Comparison of ENCODE assay signal across 8 cellular contexts in genomic region chr7:82572195-82572880, GRCh38.
DNase-seq lines count a peak whose midpoint lies in the region; ATAC-seq and TF ChIP-seq lines count a peak whose summit lies in the region.

No MANE protein-coding gene starts in this region.

- H3K79me2 ChIP-seq in OCI-LY1 (ENCODE audit: insufficient read depth, low read length) = no peaks in the 10 kb centered on the region

- no peaks in the 10 kb centered on the region for H4K20me1 ChIP-seq in OCI-LY1 (ENCODE audit: insufficient read depth, low read length)

- peak; percentile 98 for TF ChIP-seq CTCF in OCI-LY1 (IDR thresholded peaks at IDR 0.05; ENCODE audit: low read length)
- TF ChIP-seq CTCF in nephron progenitor cell (IDR thresholded peaks at IDR 0.05) = peak; percentile 93

- no peaks in the 10 kb centered on the region for H3K4me1 ChIP-seq in OCI-LY1 (ENCODE audit: insufficient read depth, low read length, severe bottlenecking)

- no peaks in the 10 kb centered on the region for H3K9me2 ChIP-seq in OCI-LY1 (ENCODE audit: low read depth, low read length)

- H2AFZ ChIP-seq in OCI-LY1 (ENCODE audit: low read length) = no peak overlapping the region

- no peaks in the 10 kb centered on the region for H3K9me3 Mint-ChIP-seq in nephron progenitor cell

- H3K4me1 Mint-ChIP-seq in nephron progenitor cell = peaks cover 8% of the 10 kb centered on the region

- no peak overlapping the region for H3K9ac ChIP-seq in OCI-LY1 (ENCODE audit: low read length)

- H3F3A ChIP-seq in OCI-LY1 (ENCODE audit: insufficient read depth, low read length) = no peaks in the 10 kb centered on the region

- no peak overlapping the region for H3K27ac Mint-ChIP-seq in nephron progenitor cell

- H3K27me3 ChIP-seq in OCI-LY1 (ENCODE audit: insufficient read depth, low read length) = no peaks in the 10 kb centered on the region

- no peak overlapping the region for H3K4me3 Mint-ChIP-seq in nephron progenitor cell

- DNase-seq in DMS153 treated with DMSO at 0.1 percent for 48 hours (lab: John Stamatoyannopoulos, UW; ENCODE audit: unreplicated experiment) = peak; percentile 92
- DNase-seq in HuH-7.5 (ENCODE audit: low spot score) = peak; percentile 62
- peak; percentile 42 for DNase-seq in activated T-cell treated with anti-CD3 and anti-CD28 coated beads for 4 hours
- peak; percentile 84 for DNase-seq in fibroblast of gingiva (ENCODE audit: low read depth)
- DNase-seq in nephron progenitor cell = peak; percentile 92
- peak; percentile 80 for DNase-seq in stimulated activated naive CD8-positive, alpha-beta T cell treated with anti-CD3 and anti-CD28 coated beads, Interleukin-15, Interleukin-2, amounts not matched to agents 100 U/mL and 50 U/mL, for 24 hours

- H3K4me2 ChIP-seq in OCI-LY1 (ENCODE audit: low read length) = no peak overlapping the region

- H3K36me3 ChIP-seq in OCI-LY1 (ENCODE audit: insufficient read depth, low read length) = no peaks in the 10 kb centered on the region

- no peak overlapping the region for H3K4me3 ChIP-seq in OCI-LY1 (ENCODE audit: low read depth, low read length, poor library complexity, severe bottlenecking)

- H3K27me3 Mint-ChIP-seq in nephron progenitor cell (ENCODE audit: low read depth, poor library complexity) = peaks cover 4% of the 10 kb centered on the region

- ATAC-seq in GM21529 (IDR thresholded peaks at IDR 0.05; ENCODE audit: unreplicated experiment) = peak; percentile 97
- peak; percentile 57 for ATAC-seq in stimulated activated naive CD8-positive, alpha-beta T cell treated with anti-CD3 and anti-CD28 coated beads, Interleukin-15, Interleukin-2, amounts not matched to agents 100 U/mL and 50 U/mL, for 24 hours

- no peaks in the 10 kb centered on the region for H3K9me3 ChIP-seq in OCI-LY1 (ENCODE audit: low read length)

- no peak overlapping the region for H3K27ac ChIP-seq in OCI-LY1 (ENCODE audit: low read depth, low read length, poor library complexity, severe bottlenecking)

- H3K36me3 Mint-ChIP-seq in nephron progenitor cell (ENCODE audit: low read depth) = peaks cover 6% of the 10 kb centered on the region

Comparison
In these comparisons a context has a peak if more than half of its experiments do, and no peak if none do; other contexts are left out.
1. DNase-seq: peak in every context shown above with its lines; median percentile 92 in DMS153 treated with DMSO at 0.1 percent for 48 hours; 92 in nephron progenitor cell; 84 in fibroblast of gingiva; 80 in stimulated activated naive CD8-positive, alpha-beta T cell treated with anti-CD3 and anti-CD28 coated beads, Interleukin-15, Interleukin-2, amounts not matched to agents 100 U/mL and 50 U/mL, for 24 hours; 62 in HuH-7.5; 42 in activated T-cell treated with anti-CD3 and anti-CD28 coated beads for 4 hours.